In genomic region chr7:2972531-2973161, GRCh38 we compare ENCODE assay signal across 13 cellular contexts.
DNase-seq lines count a peak whose midpoint lies in the region; ATAC-seq and TF ChIP-seq lines count a peak whose summit lies in the region.
"Had no signal": no experiment of that assay in that cellular context is flagged by ENCODE, and none has a peak within 500 bp of the region (broad histone marks: within the 10 kb centered on the region; RNA-seq: fewer than 3 reads in every experiment).

No MANE protein-coding gene starts in this region.

- H3K36me3 ChIP-seq in upper lobe of right lung (no peaks in the 10 kb centered on the region), colonic mucosa (no peaks in the 10 kb centered on the region)
- H3K36me3 ChIP-seq: upper lobe of left lung had no signal

- H3K27ac Mint-ChIP-seq in activated naive CD4-positive, alpha-beta T cell treated with anti-CD3 and anti-CD28 coated beads, Interleukin-2, amount 50 U/mL, for 24 hours, result peak overlapping the region; percentile 49
- peak overlapping the region; percentile 78 for H3K27ac Mint-ChIP-seq in activated naive CD8-positive, alpha-beta T cell treated with anti-CD3 and anti-CD28 coated beads, Interleukin-2, amount 50 U/mL, for 24 hours
- H3K27ac Mint-ChIP-seq: mesothelial cell of epicardium had no signal

- no peak overlapping the region for H3K9ac ChIP-seq in colonic mucosa (ENCODE audit: low read depth in 2 of 2, low read length in 2 of 2)

- peaks cover 7% of the 10 kb centered on the region for H3K36me3 Mint-ChIP-seq in activated naive CD4-positive, alpha-beta T cell treated with anti-CD3 and anti-CD28 coated beads, Interleukin-2, amount 50 U/mL, for 24 hours
- H3K36me3 Mint-ChIP-seq in activated naive CD8-positive, alpha-beta T cell treated with anti-CD3 and anti-CD28 coated beads, Interleukin-2, amount 50 U/mL, for 24 hours (ENCODE audit: low read depth), result peaks cover 30% of the 10 kb centered on the region
- H3K36me3 Mint-ChIP-seq: mesothelial cell of epicardium had no signal

- peaks cover 38% of the 10 kb centered on the region for H3K4me1 Mint-ChIP-seq in activated naive CD4-positive, alpha-beta T cell treated with anti-CD3 and anti-CD28 coated beads, Interleukin-2, amount 50 U/mL, for 24 hours
- peaks cover 34% of the 10 kb centered on the region for H3K4me1 Mint-ChIP-seq in activated naive CD8-positive, alpha-beta T cell treated with anti-CD3 and anti-CD28 coated beads, Interleukin-2, amount 50 U/mL, for 24 hours
- H3K4me1 Mint-ChIP-seq: H9, mesothelial cell of epicardium had no signal

- DNase-seq in activated naive CD4-positive, alpha-beta T cell treated with anti-CD3 and anti-CD28 coated beads, Interleukin-2, amount 50 U/mL, for 16 hours, result no peak
- no peak for DNase-seq in activated naive CD8-positive, alpha-beta T cell treated with anti-CD3 and anti-CD28 coated beads, Interleukin-2, amount 50 U/mL, for 24 hours
- DNase-seq in upper lobe of right lung (peak; percentile 40), colonic mucosa (no peak)
- DNase-seq in stimulated activated CD4-positive, alpha-beta T cell treated with anti-CD3 and anti-CD28 coated beads, Interleukin-4, amount 100 ng/mL, for 1 hour, result no peak
- DNase-seq: erythroblast, H9, NCI-H2081 treated with DMSO at 0.1 percent for 48 hours had no signal

- peak; percentile 19 for ATAC-seq in HG03095 (IDR thresholded peaks at IDR 0.05; ENCODE audit: unreplicated experiment)
- no peak for ATAC-seq in activated naive CD8-positive, alpha-beta T cell treated with anti-CD3 and anti-CD28 coated beads, Interleukin-2, amount 50 U/mL, for 24 hours
- ATAC-seq in upper lobe of right lung, result no peak
- no peak for ATAC-seq in HG03039 (IDR thresholded peaks at IDR 0.05; ENCODE audit: unreplicated experiment)

- intact Hi-C loops in upper lobe of right lung (cut with DNase I) (no loop called here), colonic mucosa (cut with DNase I) (no loop called here)

- H3K27ac ChIP-seq in upper lobe of right lung, result no peak overlapping the region
- H3K27ac ChIP-seq in colonic mucosa, result no peak overlapping the region
- H3K27ac ChIP-seq: upper lobe of left lung had no signal

- H3K9me3 ChIP-seq in upper lobe of right lung (no peaks in the 10 kb centered on the region), colonic mucosa (no peaks in the 10 kb centered on the region)
- H3K9me3 ChIP-seq: upper lobe of left lung had no signal

- no peaks in the 10 kb centered on the region for H3K4me1 ChIP-seq in upper lobe of right lung
- no peaks in the 10 kb centered on the region for H3K4me1 ChIP-seq in colonic mucosa
- H3K4me1 ChIP-seq: upper lobe of left lung had no signal

- H3K27me3 Mint-ChIP-seq in activated naive CD4-positive, alpha-beta T cell treated with anti-CD3 and anti-CD28 coated beads, Interleukin-2, amount 50 U/mL, for 24 hours, result no peaks in the 10 kb centered on the region
- no peaks in the 10 kb centered on the region for H3K27me3 Mint-ChIP-seq in activated naive CD8-positive, alpha-beta T cell treated with anti-CD3 and anti-CD28 coated beads, Interleukin-2, amount 50 U/mL, for 24 hours

- H3K4me3 ChIP-seq in upper lobe of right lung (no peak overlapping the region), colonic mucosa (no peak overlapping the region)
- H3K4me3 ChIP-seq: upper lobe of left lung had no signal

- no peaks in the 10 kb centered on the region for H3K9me3 Mint-ChIP-seq in activated naive CD4-positive, alpha-beta T cell treated with anti-CD3 and anti-CD28 coated beads, Interleukin-2, amount 50 U/mL, for 24 hours
- H3K9me3 Mint-ChIP-seq in activated naive CD8-positive, alpha-beta T cell treated with anti-CD3 and anti-CD28 coated beads, Interleukin-2, amount 50 U/mL, for 24 hours, result no peaks in the 10 kb centered on the region
- H3K9me3 Mint-ChIP-seq: H9, mesothelial cell of epicardium had no signal

- H3K4me3 Mint-ChIP-seq in activated naive CD4-positive, alpha-beta T cell treated with anti-CD3 and anti-CD28 coated beads, Interleukin-2, amount 50 U/mL, for 24 hours, result no peak overlapping the region
- peak overlapping the region; percentile 14 for H3K4me3 Mint-ChIP-seq in activated naive CD8-positive, alpha-beta T cell treated with anti-CD3 and anti-CD28 coated beads, Interleukin-2, amount 50 U/mL, for 24 hours
- H3K4me3 Mint-ChIP-seq: H9, mesothelial cell of epicardium had no signal

- no peak for TF ChIP-seq CTCF in upper lobe of right lung (IDR thresholded peaks at IDR 0.05)
- no peak for TF ChIP-seq CTCF in colonic mucosa (IDR thresholded peaks at IDR 0.05)

- H3K27me3 ChIP-seq in upper lobe of right lung (no peaks in the 10 kb centered on the region), colonic mucosa (no peaks in the 10 kb centered on the region)
- H3K27me3 ChIP-seq: upper lobe of left lung had no signal
